ENCODE assay signal across 16 cellular contexts in genomic region chr2:176370423-176370822, GRCh38.
"Had no signal": no experiment of that assay in that cellular context is flagged by ENCODE, and none has a peak within 500 bp of the region (broad histone marks: within the 10 kb centered on the region; RNA-seq: fewer than 3 reads in every experiment).

No MANE protein-coding gene starts in this region.

- H3K36me3 ChIP-seq: gastroesophageal sphincter, prostate gland, upper lobe of left lung had no signal

- H3K9me3 ChIP-seq: gastroesophageal sphincter, prostate gland, upper lobe of left lung had no signal

- H3K4me1 ChIP-seq: gastroesophageal sphincter, prostate gland, upper lobe of left lung had no signal

- H3K27ac ChIP-seq: epithelial cell of prostate, gastroesophageal sphincter, prostate gland, upper lobe of left lung had no signal

- H3K27me3 ChIP-seq: gastroesophageal sphincter, upper lobe of left lung had no signal

- FAIRE-seq: kidney had no signal

- DNase-seq: activated gamma-delta T cell treated with Interleukin-2 at 50 U/mL for 16 hours; activated T-cell treated with anti-CD3 and anti-CD28 coated beads, Interleukin-2, amount 50 U/mL, for 1 hour; anterior cingulate cortex; head of caudate nucleus; kidney; left ventricle myocardium superior; mammary epithelial cell; naive thymus-derived CD8-positive, alpha-beta T cell; right cardiac atrium; stimulated activated CD4-positive, alpha-beta T cell treated with anti-CD3 and anti-CD28 coated beads, Interleukin-4, amount 100 ng/mL, for 24 hours; stimulated activated naive CD4-positive, alpha-beta T cell treated with Interleukin-2 at 50 U/mL for 16 hours; T1000; upper lobe of left lung had no signal

- H3K4me3 ChIP-seq: gastroesophageal sphincter, prostate gland, upper lobe of left lung had no signal
